ENCODE assay signal across 8 cellular contexts in genomic region chr2:42492691-42493467, GRCh38. TPM values are rescaled to one million over a fixed set of nuclear protein-coding genes. Genes with fewer than 3 reads are reported as not detected.
DNase-seq lines count a peak whose midpoint lies in the region; TF ChIP-seq lines count a peak whose summit lies in the region.

No MANE protein-coding gene starts in this region.

- CTCF ChIA-PET in A673 (lab: Charles Lee): no interaction called here

- no peaks in the 10 kb centered on the region for H3K9me3 ChIP-seq in A673 (ENCODE audit: low read depth, low read length, poor library complexity, severe bottlenecking)
- H3K9me3 ChIP-seq in HUES64 (ENCODE audit: insufficient read depth, low read depth, low read length): no peaks in the 10 kb centered on the region
- no peaks in the 10 kb centered on the region for H3K9me3 ChIP-seq in iPS-18a (ENCODE audit: control insufficient read depth, low read depth, low read length)
- H3K9me3 ChIP-seq in MG63: no peaks in the 10 kb centered on the region

- intact Hi-C loops in A673 (cut with micrococcal nuclease; ENCODE audit: unreplicated experiment): loop anchor here (10.0 kb wide), 1 partner anchor 302 kb away; the partner anchor contains the start of gene HAAO

- TF ChIP-seq CTCF in A673 (conservative IDR thresholded peaks at IDR 0.05; ENCODE audit: low read depth, low read length): no peak

- no peak overlapping the region for H3K27ac ChIP-seq in A673 (ENCODE audit: low read depth, low read length, poor library complexity, severe bottlenecking)
- peak overlapping the region; percentile 58; the same call in 1 of the 2 replicates for H3K27ac ChIP-seq in HUES64 (ENCODE audit: low read depth, low read length)
- no peak overlapping the region for H3K27ac ChIP-seq in iPS-18a (ENCODE audit: low read length)

- peak overlapping the region; percentile 79 for H3K9ac ChIP-seq in HUES64 (ENCODE audit: low read depth, low read length)
- peak overlapping the region; percentile 52 for H3K9ac ChIP-seq in iPS-18a (ENCODE audit: low read length)

- H3K27me3 ChIP-seq in A673 (replicated peaks; ENCODE audit: insufficient read depth, low read depth, low read length, poor library complexity): no peaks in the 10 kb centered on the region
- H3K27me3 ChIP-seq in HUES64 (ENCODE audit: insufficient read depth, low read length): peaks cover 30% of the 10 kb centered on the region
- H3K27me3 ChIP-seq in iPS-18a (ENCODE audit: control insufficient read depth, insufficient read depth, low read length): peaks cover 38% of the 10 kb centered on the region
- no peaks in the 10 kb centered on the region for H3K27me3 ChIP-seq in MG63

- BruUV-seq in A673 (replicated peaks; lab: Mats Ljungman, UMichigan): no TSS peak

- DNase-seq in A673 (ENCODE audit: low spot score) (no peak), NCI-H2107 treated with DMSO at 0.1 percent for 48 hours (lab: John Stamatoyannopoulos, UW; ENCODE audit: unreplicated experiment) (no peak), MG63 (no peak), NCI-H345 treated with DMSO at 0.1 percent for 48 hours (lab: John Stamatoyannopoulos, UW; ENCODE audit: unreplicated experiment) (no peak)
- peak; percentile 56 for DNase-seq in activated T-cell treated with anti-CD3 and anti-CD28 coated beads, Interleukin-2, amount 50 U/mL, for 1 hour
- DNase-seq in stimulated activated CD4-positive, alpha-beta T cell treated with anti-CD3 and anti-CD28 coated beads, Interleukin-2, amount 100 ng/mL, for 48 hours: peak; percentile 19 to 31

- H3K4me1 ChIP-seq in A673 (ENCODE audit: insufficient read depth, low read length, poor library complexity, severe bottlenecking) (no peaks in the 10 kb centered on the region), HUES64 (ENCODE audit: insufficient read depth, low read length) (peaks cover 25% of the 10 kb centered on the region), iPS-18a (ENCODE audit: control insufficient read depth, low read depth, low read length) (peaks cover 24% of the 10 kb centered on the region)

- POLR2A ChIA-PET in A673 (lab: Charles Lee; ENCODE audit: low non-redundant PET): no interaction called here

- H3K36me3 ChIP-seq in A673 (ENCODE audit: insufficient read depth, low read length, poor library complexity, severe bottlenecking): no peaks in the 10 kb centered on the region
- H3K36me3 ChIP-seq in HUES64 (ENCODE audit: insufficient read depth, low read length): peaks cover 4% of the 10 kb centered on the region
- H3K36me3 ChIP-seq in iPS-18a (ENCODE audit: control insufficient read depth, low read depth, low read length): no peaks in the 10 kb centered on the region
- H3K36me3 ChIP-seq in MG63: no peaks in the 10 kb centered on the region

- 3% methylated on average over 111 of the region's 111 CpGs for WGBS in HUES64

- H3K4me3 ChIP-seq in A673 (ENCODE audit: low read depth, low read length, poor library complexity, severe bottlenecking) (peak overlapping the region; percentile 62), HUES64 (ENCODE audit: low read length) (peak overlapping the region; percentile 71), iPS-18a (ENCODE audit: low read length) (peak overlapping the region; percentile 81), MG63 (no peak overlapping the region; the same call in 1 of the 2 replicates)

RNA-seq across cellular contexts. Expression of gene KCNG3, which starts 0.9 kb away (rescaled TPM):
- 1.5 and 1.7 TPM in 2 replicates for total RNA-seq in A673 (2021)
- polyA plus RNA-seq in HUES64 (2013, experiment 1 of 2): 2.7 TPM
- polyA plus RNA-seq in HUES64 (2013, experiment 2 of 2): 2.2 TPM
- 0.91 TPM in 1 of 2 replicates, not detected in the other for total RNA-seq in MG63 (2014; rRNA removed; shearing (Covaris generic); ENCODE audit: low replicate concordance)

Comparison
In these comparisons a context has a peak if more than half of its experiments do, and no peak if none do; other contexts are left out.
1. DNase-seq: peak in activated T-cell treated with anti-CD3 and anti-CD28 coated beads, Interleukin-2, amount 50 U/mL, for 1 hour (single experiment) and stimulated activated CD4-positive, alpha-beta T cell treated with anti-CD3 and anti-CD28 coated beads, Interleukin-2, amount 100 ng/mL, for 48 hours (2 of 2); none in A673 (single experiment), NCI-H2107 treated with DMSO at 0.1 percent for 48 hours (single experiment), MG63 (single experiment) and NCI-H345 treated with DMSO at 0.1 percent for 48 hours (single experiment).